Comparison of ENCODE assay signal across 10 cellular contexts in genomic region chr10:69224862-69225657, GRCh38. TPM values are rescaled to one million over a fixed set of nuclear protein-coding genes. Genes with fewer than 3 reads are reported as not detected.
DNase-seq lines count a peak whose midpoint lies in the region; ATAC-seq, FAIRE-seq and TF ChIP-seq lines count a peak whose summit lies in the region.
"Had no signal": no experiment of that assay in that cellular context is flagged by ENCODE, and none has a peak within 500 bp of the region (broad histone marks: within the 10 kb centered on the region; RNA-seq: fewer than 3 reads in every experiment).

No MANE protein-coding gene starts in this region.

- H3K4me2 ChIP-seq in GM23248 (ENCODE audit: unreplicated experiment) (no peak overlapping the region), keratinocyte (ENCODE audit: control insufficient read depth, extremely low read depth, insufficient read depth, low read depth, low read length) (peak overlapping the region; percentile 55)

- no peaks in the 10 kb centered on the region for H3K36me3 ChIP-seq in ACC112 (ENCODE audit: insufficient read depth, low read length)
- no peaks in the 10 kb centered on the region for H3K36me3 ChIP-seq in GM23248 (ENCODE audit: low read depth)
- no peaks in the 10 kb centered on the region for H3K36me3 ChIP-seq in keratinocyte (ENCODE audit: control insufficient read depth in 2 of 2, extremely low read depth in 1 of 2, insufficient read depth in 2 of 2, low read length in 2 of 2)
- H3K36me3 ChIP-seq in H7 (replicated peaks; ENCODE audit: control insufficient read depth, insufficient read depth, low read length), result no peaks in the 10 kb centered on the region

- TF ChIP-seq CTCF in keratinocyte (optimal IDR thresholded peaks at IDR 0.05 in 1 of 3, IDR thresholded peaks at IDR 0.05 in 1 of 3, conservative IDR thresholded peaks at IDR 0.05 in 1 of 3; ENCODE audit: extremely low read depth in 1 of 3, insufficient read depth in 2 of 3, low read length in 3 of 3), result no peak

- H3K9me2 ChIP-seq in GM23248 (ENCODE audit: insufficient read depth), result no peaks in the 10 kb centered on the region

- H3K9ac ChIP-seq in GM23248 (no peak overlapping the region), keratinocyte (ENCODE audit: control insufficient read depth, extremely low read depth, insufficient read depth, low read length) (peak overlapping the region; percentile 33)

- FAIRE-seq in keratinocyte (lab: Jason Lieb, UNC), result peak; percentile 51

- H3F3A ChIP-seq in GM23248 (ENCODE audit: insufficient read depth), result peaks cover 8% of the 10 kb centered on the region; the same call in 1 of the 2 replicates

- DNase-seq in GM23248, result peak; percentile 64
- no peak for DNase-seq in activated T-helper 2 cell treated with anti-CD3 and anti-CD28 coated beads, Interferon-gamma antibody, Interleukin-2, Interleukin-4, amounts not matched to agents 10 μg/mL and 5 μg/mL and 100 μg/mL, durations not matched to agents 14 hours and 24 hours and 36 hours (ENCODE audit: low spot score)
- no peak for DNase-seq in keratinocyte (ENCODE audit: low read depth, low spot score)
- DNase-seq in SKM-1 treated with dmso at 0.1 percent for 144 hours (lab: John Stamatoyannopoulos, UW; ENCODE audit: unreplicated experiment), result no peak
- no peak for DNase-seq in H7
- DNase-seq in iPS-NIHi11 (ENCODE audit: low spot score), result no peak
- DNase-seq: COR-L47, NCI-H2081 had no signal

- H3K27ac ChIP-seq in ACC112 (ENCODE audit: low read depth, low read length) (no peak overlapping the region), GM23248 (no peak overlapping the region), keratinocyte (ENCODE audit: control insufficient read depth, insufficient read depth, low read length) (peak overlapping the region; percentile 60)

- peak overlapping the region; percentile 34 for H3K4me3 Mint-ChIP-seq in activated T-helper 2 cell treated with anti-CD3 and anti-CD28 coated beads, Interferon-gamma antibody, Interleukin-2, Interleukin-4, amounts not matched to agents 10 μg/mL and 5 μg/mL and 100 μg/mL, durations not matched to agents 14 hours and 24 hours and 36 hours (ENCODE audit: low read depth)

- in situ Hi-C loops in GM23248 (cut with MboI), result no loop called here

- H3K4me3 ChIP-seq in ACC112 (ENCODE audit: low read depth, low read length) (no peak overlapping the region), GM23248 (no peak overlapping the region), keratinocyte (ENCODE audit: control insufficient read depth in 2 of 3, extremely low read depth in 1 of 3, insufficient read depth in 2 of 3, low read depth in 1 of 3, low read length in 3 of 3) (no peak overlapping the region), H7 (ENCODE audit: insufficient read depth, low read depth, low read length) (no peak overlapping the region)

- WGBS in GM23248 (ENCODE audit: low coverage in 1 of 2, low lambda C conversion rate in 2 of 2, missing lambda C conversion rate in 2 of 2), 2 experiments, result 33 to 36% methylated on average over 10 of the region's 10 CpGs

- H3K4me1 Mint-ChIP-seq in activated T-helper 2 cell treated with anti-CD3 and anti-CD28 coated beads, Interferon-gamma antibody, Interleukin-2, Interleukin-4, amounts not matched to agents 10 μg/mL and 5 μg/mL and 100 μg/mL, durations not matched to agents 14 hours and 24 hours and 36 hours (ENCODE audit: low read depth), result peaks cover 66% of the 10 kb centered on the region

- H3K4me1 ChIP-seq in ACC112 (ENCODE audit: control insufficient read depth, insufficient read depth, low read length, unreplicated experiment) (peaks cover 18% of the 10 kb centered on the region), GM23248 (ENCODE audit: insufficient read depth) (peaks cover 11% of the 10 kb centered on the region), keratinocyte (ENCODE audit: control insufficient read depth, extremely low read depth, insufficient read depth, low read length) (peaks cover 33% of the 10 kb centered on the region)

- H4K20me1 ChIP-seq in GM23248 (ENCODE audit: insufficient read depth), result no peaks in the 10 kb centered on the region
- H4K20me1 ChIP-seq in keratinocyte (ENCODE audit: control insufficient read depth, extremely low read depth, insufficient read depth, low read length), result no peaks in the 10 kb centered on the region

- no peaks in the 10 kb centered on the region for H3K9me3 Mint-ChIP-seq in activated T-helper 2 cell treated with anti-CD3 and anti-CD28 coated beads, Interferon-gamma antibody, Interleukin-2, Interleukin-4, amounts not matched to agents 10 μg/mL and 5 μg/mL and 100 μg/mL, durations not matched to agents 14 hours and 24 hours and 36 hours

- peak overlapping the region; percentile 53 for H2AFZ ChIP-seq in ACC112 (ENCODE audit: low read length, unreplicated experiment)
- peak overlapping the region; percentile 62 for H2AFZ ChIP-seq in GM23248
- H2AFZ ChIP-seq in keratinocyte (ENCODE audit: control insufficient read depth, low read length), result peak overlapping the region; percentile 79

- intact Hi-C loops in activated T-helper 2 cell treated with anti-CD3 and anti-CD28 coated beads, Interferon-gamma antibody, Interleukin-2, Interleukin-4, amounts not matched to agents 10 μg/mL and 5 μg/mL and 100 μg/mL, durations not matched to agents 14 hours and 24 hours and 36 hours (cut with micrococcal nuclease), result loop anchor here (5.0 to 10.0 kb wide), 3 partner anchors 92 to 228 kb away; partner anchors contain the start of gene VPS26A

- no peaks in the 10 kb centered on the region for H3K27me3 ChIP-seq in ACC112 (ENCODE audit: insufficient read depth, low read length)
- no peaks in the 10 kb centered on the region for H3K27me3 ChIP-seq in GM23248 (replicated peaks; ENCODE audit: insufficient read depth)
- H3K27me3 ChIP-seq in keratinocyte (ENCODE audit: control insufficient read depth, extremely low read depth, insufficient read depth, low read length), result no peaks in the 10 kb centered on the region
- H3K27me3 ChIP-seq in H7 (ENCODE audit: control insufficient read depth, insufficient read depth, low read length), result no peaks in the 10 kb centered on the region

- H3K9me1 ChIP-seq in keratinocyte (ENCODE audit: control insufficient read depth, extremely low read depth, insufficient read depth, low read length), result no peaks in the 10 kb centered on the region

- H3K27me3 Mint-ChIP-seq in activated T-helper 2 cell treated with anti-CD3 and anti-CD28 coated beads, Interferon-gamma antibody, Interleukin-2, Interleukin-4, amounts not matched to agents 10 μg/mL and 5 μg/mL and 100 μg/mL, durations not matched to agents 14 hours and 24 hours and 36 hours (ENCODE audit: low read depth), result no peaks in the 10 kb centered on the region

- no peaks in the 10 kb centered on the region for H3K36me3 Mint-ChIP-seq in activated T-helper 2 cell treated with anti-CD3 and anti-CD28 coated beads, Interferon-gamma antibody, Interleukin-2, Interleukin-4, amounts not matched to agents 10 μg/mL and 5 μg/mL and 100 μg/mL, durations not matched to agents 14 hours and 24 hours and 36 hours (ENCODE audit: low read depth)

- H3K79me2 ChIP-seq in ACC112 (ENCODE audit: control insufficient read depth, insufficient read depth, low read length, unreplicated experiment) (no peaks in the 10 kb centered on the region), GM23248 (ENCODE audit: insufficient read depth) (no peaks in the 10 kb centered on the region), keratinocyte (ENCODE audit: control insufficient read depth, insufficient read depth, low read length) (no peaks in the 10 kb centered on the region)

- no peak for ATAC-seq in HG02571 (IDR thresholded peaks at IDR 0.05; ENCODE audit: unreplicated experiment)

- dilution Hi-C loops in keratinocyte (cut with MboI; ENCODE audit: extremely low pct_ligation_motif_present, low sequenced_read_pairs), result no loop called here

- H3K27ac Mint-ChIP-seq in activated T-helper 2 cell treated with anti-CD3 and anti-CD28 coated beads, Interferon-gamma antibody, Interleukin-2, Interleukin-4, amounts not matched to agents 10 μg/mL and 5 μg/mL and 100 μg/mL, durations not matched to agents 14 hours and 24 hours and 36 hours, result peak overlapping the region; percentile 80

- H3K9me3 ChIP-seq in GM23248 (ENCODE audit: low read depth) (no peaks in the 10 kb centered on the region), keratinocyte (ENCODE audit: control insufficient read depth, low read depth, low read length) (no peaks in the 10 kb centered on the region)

RNA-seq across cellular contexts. Expression of gene HKDC1, which starts 4.9 kb away (rescaled TPM):
- 0.13 and 0.32 TPM in 2 replicates for total RNA-seq in GM23248 (2014; rRNA removed; shearing (Covaris generic))
- polyA plus RNA-seq in GM23248 (2016; fragmentation: Nextera tagmentation; extraction: Ambion mirVana) (0.33 and 0.34 TPM in 2 replicates), keratinocyte (0.33 to 0.37 TPM (median 0.36 TPM) in 3 replicates)
- 0.09 and 0.11 TPM in 2 replicates for total RNA-seq in activated T-helper 2 cell treated with anti-CD3 and anti-CD28 coated beads, Interferon-gamma antibody, Interleukin-2, Interleukin-4, amounts not matched to agents 10 μg/mL and 5 μg/mL and 100 μg/mL, durations not matched to agents 14 hours and 24 hours and 36 hours
- polyA plus RNA-seq in keratinocyte (2011; ENCODE audit: low read depth), result 0.61 TPM
- 0.33 and 0.65 TPM in 2 replicates for polyA plus RNA-seq in keratinocyte (2011; cell fraction: cytosol; rRNA removed)
- polyA plus RNA-seq in keratinocyte (2011; cell fraction: nucleus; rRNA removed), result 0.87 and 0.98 TPM in 2 replicates
- 0.41 and 0.82 TPM in 2 replicates for polyA plus RNA-seq in keratinocyte (2012; ENCODE audit: low replicate concordance)
- 0.26 to 0.64 TPM in 2 of 3 replicates, not detected in the other for polyA minus RNA-seq in keratinocyte
- polyA minus RNA-seq in keratinocyte (2011; cell fraction: cytosol; rRNA and poly(A)+ RNA removed), result not detected
- 0.42 and 1.3 TPM in 2 replicates for polyA minus RNA-seq in keratinocyte (2011; cell fraction: nucleus; rRNA and poly(A)+ RNA removed)
- total RNA-seq in H7 (2014; rRNA removed; shearing (Covaris generic)), result 0.03 TPM in 1 of 2 replicates, not detected in the other

RNA-seq across cellular contexts. Expression of gene SUPV3L1, which starts 45.0 kb away (rescaled TPM):
- 18.2 and 29.9 TPM in 2 replicates for total RNA-seq in GM23248 (2014; rRNA removed; shearing (Covaris generic))
- polyA plus RNA-seq in GM23248 (2016; fragmentation: Nextera tagmentation; extraction: Ambion mirVana) (28.1 and 29.8 TPM in 2 replicates), keratinocyte (26.0 to 35.3 TPM (median 34.1 TPM) in 3 replicates)
- total RNA-seq in activated T-helper 2 cell treated with anti-CD3 and anti-CD28 coated beads, Interferon-gamma antibody, Interleukin-2, Interleukin-4, amounts not matched to agents 10 μg/mL and 5 μg/mL and 100 μg/mL, durations not matched to agents 14 hours and 24 hours and 36 hours, result 52.8 and 53.1 TPM in 2 replicates
- polyA plus RNA-seq in keratinocyte (2011; ENCODE audit: low read depth), result 129 TPM
- 26.0 and 36.6 TPM in 2 replicates for polyA plus RNA-seq in keratinocyte (2011; cell fraction: cytosol; rRNA removed)
- 50.2 and 65.7 TPM in 2 replicates for polyA plus RNA-seq in keratinocyte (2011; cell fraction: nucleus; rRNA removed)
- 23.8 and 26.4 TPM in 2 replicates for polyA plus RNA-seq in keratinocyte (2012; ENCODE audit: low replicate concordance)
- 7.4 to 48.3 TPM (median 33.7 TPM) in 3 replicates for polyA minus RNA-seq in keratinocyte
- 34.1 TPM for polyA minus RNA-seq in keratinocyte (2011; cell fraction: cytosol; rRNA and poly(A)+ RNA removed)
- 30.6 and 33.3 TPM in 2 replicates for polyA minus RNA-seq in keratinocyte (2011; cell fraction: nucleus; rRNA and poly(A)+ RNA removed)
- total RNA-seq in H7 (2014; rRNA removed; shearing (Covaris generic)), result 38.7 and 45.1 TPM in 2 replicates

RNA-seq across cellular contexts. Expression of gene HK1, which starts 53.2 kb away (rescaled TPM):
- total RNA-seq in GM23248 (2014; rRNA removed; shearing (Covaris generic)), result 96.6 and 99.4 TPM in 2 replicates
- polyA plus RNA-seq in GM23248 (2016; fragmentation: Nextera tagmentation; extraction: Ambion mirVana) (134 and 137 TPM in 2 replicates), keratinocyte (90.9 to 113 TPM (median 106 TPM) in 3 replicates)
- 197 TPM in 2 replicates for total RNA-seq in activated T-helper 2 cell treated with anti-CD3 and anti-CD28 coated beads, Interferon-gamma antibody, Interleukin-2, Interleukin-4, amounts not matched to agents 10 μg/mL and 5 μg/mL and 100 μg/mL, durations not matched to agents 14 hours and 24 hours and 36 hours
- polyA plus RNA-seq in keratinocyte (2011; ENCODE audit: low read depth), result 96.6 TPM
- polyA plus RNA-seq in keratinocyte (2011; cell fraction: cytosol; rRNA removed), result 84.2 and 112 TPM in 2 replicates
- 148 and 167 TPM in 2 replicates for polyA plus RNA-seq in keratinocyte (2011; cell fraction: nucleus; rRNA removed)
- polyA plus RNA-seq in keratinocyte (2012; ENCODE audit: low replicate concordance), result 153 and 155 TPM in 2 replicates
- polyA minus RNA-seq in keratinocyte, result 122 to 178 TPM (median 152 TPM) in 3 replicates
- polyA minus RNA-seq in keratinocyte (2011; cell fraction: cytosol; rRNA and poly(A)+ RNA removed), result 85.8 TPM
- polyA minus RNA-seq in keratinocyte (2011; cell fraction: nucleus; rRNA and poly(A)+ RNA removed), result 63.3 and 108 TPM in 2 replicates
- total RNA-seq in H7 (2014; rRNA removed; shearing (Covaris generic)), result 110 and 114 TPM in 2 replicates
